23 cellular contexts compared by ENCODE assay signal in genomic region chr9:125400725-125401124, GRCh38.
"Had no signal": no experiment of that assay in that cellular context is flagged by ENCODE, and none has a peak within 500 bp of the region (broad histone marks: within the 10 kb centered on the region; RNA-seq: fewer than 3 reads in every experiment).

No MANE protein-coding gene starts in this region.

- H3K4me1 ChIP-seq: ascending aorta, body of pancreas had no signal

- H3K9me3 ChIP-seq: ascending aorta, body of pancreas had no signal

- H3K27me3 ChIP-seq: ascending aorta, body of pancreas had no signal

- H3K4me3 Mint-ChIP-seq: activated CD8-positive, alpha-beta memory T cell treated with anti-CD3 and anti-CD28 coated beads, Interleukin-2, amount 10 ng/mL, durations not matched to agents 7 days and 5 days; activated naive CD8-positive, alpha-beta T cell treated with anti-CD3 and anti-CD28 coated beads, Interleukin-2, amount 50 U/mL, for 24 hours; activated T-cell treated with anti-CD3 and anti-CD28 coated beads, Interleukin-2, amount 50 U/mL, for 24 hours; activated T-helper 1 cell treated with anti-CD3 and anti-CD28 coated beads, Interleukin-12 subunit alpha, Interleukin-12 subunit beta, Interleukin-2, Interleukin-4 antibody, amounts not matched to agents 30 ng/mL and 10 ng/mL and 1 ng/mL, durations not matched to agents 14 hours and 24 hours and 36 hours; T-helper 1 cell treated with Interleukin-12 subunit alpha and Interleukin-12 subunit beta and Interleukin-4 antibody, amounts not matched to agents 30 μg/mL and 1 μg/mL, for 36 hours had no signal

- ATAC-seq: activated CD8-positive, alpha-beta memory T cell treated with anti-CD3 and anti-CD28 coated beads, Interleukin-2, amount 10 ng/mL, durations not matched to agents 7 days and 5 days; activated naive CD4-positive, alpha-beta T cell treated with anti-CD3 and anti-CD28 coated beads, Interleukin-2, amount 50 U/mL, for 72 hours; activated naive CD8-positive, alpha-beta T cell treated with anti-CD3 and anti-CD28 coated beads, Interleukin-2, amount 50 U/mL, for 24 hours; body of pancreas; PC-3 had no signal

- H3K9me3 Mint-ChIP-seq: activated naive CD4-positive, alpha-beta T cell treated with anti-CD3 and anti-CD28 coated beads, Interleukin-2, amount 50 U/mL, for 72 hours; activated naive CD8-positive, alpha-beta T cell treated with anti-CD3 and anti-CD28 coated beads, Interleukin-2, amount 50 U/mL, for 24 hours; activated T-cell treated with anti-CD3 and anti-CD28 coated beads, Interleukin-2, amount 50 U/mL, for 24 hours; activated T-helper 1 cell treated with anti-CD3 and anti-CD28 coated beads, Interleukin-12 subunit alpha, Interleukin-12 subunit beta, Interleukin-2, Interleukin-4 antibody, amounts not matched to agents 30 ng/mL and 10 ng/mL and 1 ng/mL, durations not matched to agents 14 hours and 24 hours and 36 hours; T-helper 1 cell treated with Interleukin-12 subunit alpha and Interleukin-12 subunit beta and Interleukin-4 antibody, amounts not matched to agents 30 μg/mL and 1 μg/mL, for 36 hours had no signal

- H3K4me1 Mint-ChIP-seq: activated CD8-positive, alpha-beta memory T cell treated with anti-CD3 and anti-CD28 coated beads, Interleukin-2, amount 10 ng/mL, durations not matched to agents 7 days and 5 days; activated naive CD8-positive, alpha-beta T cell treated with anti-CD3 and anti-CD28 coated beads, Interleukin-2, amount 50 U/mL, for 24 hours had no signal

- H3K4me3 ChIP-seq: ascending aorta, body of pancreas had no signal

- DNase-seq: activated CD4-positive, alpha-beta T cell treated with anti-CD3 and anti-CD28 coated beads for 48 hours; activated CD4-positive, alpha-beta T cell treated with anti-CD3 and anti-CD28 coated beads, Interleukin-2, amount 50 U/mL, for 4 hours; activated CD4-positive, CD25-positive, alpha-beta regulatory T cell treated with anti-CD3 and anti-CD28 coated beads, Interleukin-2, amount 50 U/mL, for 72 hours; activated CD8-positive, alpha-beta memory T cell treated with anti-CD3 and anti-CD28 coated beads, Interleukin-2, amount 10 ng/mL, durations not matched to agents 7 days and 5 days; activated effector memory CD4-positive, alpha-beta T cell treated with Interleukin-2 at 50 U/mL for 16 hours; activated naive CD4-positive, alpha-beta T cell treated with Interleukin-2 at 50 U/mL for 16 hours; activated naive CD8-positive, alpha-beta T cell treated with anti-CD3 and anti-CD28 coated beads, Interleukin-2, amount 50 U/mL, for 24 hours; activated T-cell treated with anti-CD3 and anti-CD28 coated beads, Interleukin-2, amount 50 U/mL, for 24 hours; amniotic stem cell; body of pancreas; central memory CD4-positive, alpha-beta T cell; MM.1S; NCI-H1105; NCI-H1436; NCI-H1694 treated with DMSO at 0.1 percent for 48 hours; NCI-H2029 treated with DMSO at 0.1 percent for 48 hours; NCI-H510A treated with DMSO at 0.1 percent for 48 hours; PC-3; SHP77 treated with DMSO at 0.1 percent for 48 hours had no signal

- H3K27ac Mint-ChIP-seq: activated CD8-positive, alpha-beta memory T cell treated with anti-CD3 and anti-CD28 coated beads, Interleukin-2, amount 10 ng/mL, durations not matched to agents 7 days and 5 days; activated naive CD4-positive, alpha-beta T cell treated with anti-CD3 and anti-CD28 coated beads, Interleukin-2, amount 50 U/mL, for 72 hours; activated naive CD8-positive, alpha-beta T cell treated with anti-CD3 and anti-CD28 coated beads, Interleukin-2, amount 50 U/mL, for 24 hours; activated T-cell treated with anti-CD3 and anti-CD28 coated beads, Interleukin-2, amount 50 U/mL, for 24 hours; activated T-helper 1 cell treated with anti-CD3 and anti-CD28 coated beads, Interleukin-12 subunit alpha, Interleukin-12 subunit beta, Interleukin-2, Interleukin-4 antibody, amounts not matched to agents 30 ng/mL and 10 ng/mL and 1 ng/mL, durations not matched to agents 14 hours and 24 hours and 36 hours; T-helper 1 cell treated with Interleukin-12 subunit alpha and Interleukin-12 subunit beta and Interleukin-4 antibody, amounts not matched to agents 30 μg/mL and 1 μg/mL, for 36 hours had no signal

- H3K27ac ChIP-seq: ascending aorta, body of pancreas had no signal

- H3K36me3 ChIP-seq: ascending aorta had no signal

- H3K36me3 Mint-ChIP-seq: activated CD8-positive, alpha-beta memory T cell treated with anti-CD3 and anti-CD28 coated beads, Interleukin-2, amount 10 ng/mL, durations not matched to agents 7 days and 5 days; activated naive CD4-positive, alpha-beta T cell treated with anti-CD3 and anti-CD28 coated beads, Interleukin-2, amount 50 U/mL, for 72 hours had no signal

- H3K27me3 Mint-ChIP-seq: activated CD8-positive, alpha-beta memory T cell treated with anti-CD3 and anti-CD28 coated beads, Interleukin-2, amount 10 ng/mL, durations not matched to agents 7 days and 5 days; activated naive CD8-positive, alpha-beta T cell treated with anti-CD3 and anti-CD28 coated beads, Interleukin-2, amount 50 U/mL, for 24 hours had no signal
